In genomic region chr2:20578895-20579825, GRCh38 we compare ENCODE assay signal across 8 cellular contexts.
DNase-seq lines count a peak whose midpoint lies in the region; ATAC-seq and TF ChIP-seq lines count a peak whose summit lies in the region.

No MANE protein-coding gene starts in this region.

- H3K79me2 ChIP-seq in ACC112 (ENCODE audit: control insufficient read depth, insufficient read depth, low read length, unreplicated experiment), result no peaks in the 10 kb centered on the region
- no peaks in the 10 kb centered on the region for H3K79me2 ChIP-seq in fibroblast of lung (ENCODE audit: control insufficient read depth, insufficient read depth, low read length)

- H3K27me3 ChIP-seq in ACC112 (ENCODE audit: insufficient read depth, low read length), result no peaks in the 10 kb centered on the region
- no peaks in the 10 kb centered on the region for H3K27me3 ChIP-seq in SJCRH30
- no peaks in the 10 kb centered on the region for H3K27me3 ChIP-seq in fibroblast of lung (ENCODE audit: control insufficient read depth, insufficient read depth, low read length)

- H3K4me3 Mint-ChIP-seq in nephron progenitor cell, result no peak overlapping the region

- peak overlapping the region; percentile 91 for H3K27ac ChIP-seq in ACC112 (ENCODE audit: low read depth, low read length)
- peak overlapping the region; percentile 96 for H3K27ac ChIP-seq in SJCRH30
- peak overlapping the region; percentile 84 for H3K27ac ChIP-seq in fibroblast of lung (ENCODE audit: insufficient read depth, low read length)

- ATAC-seq in GM19025 (IDR thresholded peaks at IDR 0.05; ENCODE audit: low read depth, unreplicated experiment), result peak; percentile 49
- peak; percentile 72 for ATAC-seq in HG03095 (IDR thresholded peaks at IDR 0.05; ENCODE audit: unreplicated experiment)

- H2AFZ ChIP-seq in ACC112 (ENCODE audit: low read length, unreplicated experiment) (peak overlapping the region; percentile 24), fibroblast of lung (ENCODE audit: low read length) (peak overlapping the region; percentile 24)

- H3K9ac ChIP-seq in fibroblast of lung (ENCODE audit: insufficient read depth, low read length), result peak overlapping the region; percentile 40

- H3K4me2 ChIP-seq in fibroblast of lung (ENCODE audit: extremely low read depth, insufficient read depth, low read length), result peak overlapping the region; percentile 42

- no peaks in the 10 kb centered on the region for H4K20me1 ChIP-seq in fibroblast of lung (ENCODE audit: control insufficient read depth, extremely low read depth, insufficient read depth, low read length)

- H3K36me3 Mint-ChIP-seq in nephron progenitor cell (ENCODE audit: low read depth), result no peaks in the 10 kb centered on the region

- DNase-seq in SJCRH30, result peak; percentile 99 to 100
- peak; percentile 91 to 99 for DNase-seq in fibroblast of lung (ENCODE audit: low read depth in 2 of 2)
- DNase-seq in nephron progenitor cell, result no peak
- no peak for DNase-seq in NCI-H1436 (lab: John Stamatoyannopoulos, UW)
- no peak for DNase-seq in NCI-H2107 (lab: John Stamatoyannopoulos, UW)

- no peaks in the 10 kb centered on the region for H3K36me3 ChIP-seq in ACC112 (ENCODE audit: insufficient read depth, low read length)
- H3K36me3 ChIP-seq in SJCRH30, result no peaks in the 10 kb centered on the region
- no peaks in the 10 kb centered on the region for H3K36me3 ChIP-seq in fibroblast of lung (ENCODE audit: control insufficient read depth, insufficient read depth, low read length)

- H3K27ac Mint-ChIP-seq in nephron progenitor cell, result peak overlapping the region; percentile 69

- TF ChIP-seq CTCF in fibroblast of lung (conservative IDR thresholded peaks at IDR 0.05 in 1 of 2, IDR thresholded peaks at IDR 0.05 in 1 of 2; ENCODE audit: low read depth in 1 of 2, low read length in 2 of 2), result no peak
- no peak for TF ChIP-seq CTCF in nephron progenitor cell (IDR thresholded peaks at IDR 0.05)

- H3K4me1 ChIP-seq in ACC112 (ENCODE audit: control insufficient read depth, insufficient read depth, low read length, unreplicated experiment) (peaks cover 41% of the 10 kb centered on the region), SJCRH30 (peaks cover 52% of the 10 kb centered on the region), fibroblast of lung (ENCODE audit: control insufficient read depth, extremely low read depth, insufficient read depth, low read length) (peaks cover 36% of the 10 kb centered on the region)

- H3K9me3 ChIP-seq in SJCRH30 (replicated peaks) (no peaks in the 10 kb centered on the region), fibroblast of lung (ENCODE audit: control insufficient read depth, insufficient read depth, low read depth, low read length) (no peaks in the 10 kb centered on the region)

- H3K4me3 ChIP-seq in ACC112 (ENCODE audit: low read depth, low read length) (peak overlapping the region; percentile 27; the same call in 1 of the 2 replicates), SJCRH30 (no peak overlapping the region), fibroblast of lung (replicated peaks in 1 of 4; ENCODE audit: control extremely low read depth in 1 of 4, insufficient read depth in 1 of 4, low read depth in 3 of 4, low read length in 4 of 4) (no peak overlapping the region)

- peaks cover 8% of the 10 kb centered on the region for H3K9me3 Mint-ChIP-seq in nephron progenitor cell

- peaks cover 3% of the 10 kb centered on the region for H3K27me3 Mint-ChIP-seq in nephron progenitor cell (ENCODE audit: low read depth, poor library complexity)

- H3K4me1 Mint-ChIP-seq in nephron progenitor cell, result peaks cover 56% of the 10 kb centered on the region

Comparison
In these comparisons a context has a peak if more than half of its experiments do, and no peak if none do; other contexts are left out.
1. DNase-seq: peak in SJCRH30 (2 of 2) and fibroblast of lung (2 of 2); none in nephron progenitor cell (single experiment), NCI-H1436 (single experiment) and NCI-H2107 (single experiment).
2. Peak in every context shown above with its lines, with median percentiles within 50 percentile points of each other: H3K27ac ChIP-seq.